17 cellular contexts compared by ENCODE assay signal in the genomic region with DNA sequence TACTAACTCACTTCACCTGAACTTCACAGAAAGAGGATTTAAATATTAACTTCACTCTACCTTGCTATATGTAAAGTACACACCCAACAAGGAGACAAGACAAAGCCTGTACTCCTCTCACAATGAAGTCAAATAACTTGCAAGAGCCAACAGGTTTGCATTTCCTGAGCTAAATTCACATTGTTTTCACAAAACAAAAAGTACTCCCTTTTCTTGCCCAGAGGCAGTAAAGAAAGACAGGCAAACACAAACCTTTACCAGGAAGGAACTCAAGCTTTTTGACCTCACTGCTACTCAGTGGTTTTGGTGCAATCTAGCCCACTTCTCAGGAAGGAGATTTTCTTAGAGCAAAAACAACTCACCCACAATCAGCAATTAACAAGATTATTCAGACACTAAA. TPM values are rescaled to one million over a fixed set of nuclear protein-coding genes. Genes with fewer than 3 reads are reported as not detected.
DNase-seq lines count a peak whose midpoint lies in the region; FAIRE-seq and TF ChIP-seq lines count a peak whose summit lies in the region.
"Had no signal": no experiment of that assay in that cellular context is flagged by ENCODE, and none has a peak within 500 bp of the region (broad histone marks: within the 10 kb centered on the region; RNA-seq: fewer than 3 reads in every experiment).

No MANE protein-coding gene starts in this region.

- H3K36me3 Mint-ChIP-seq in activated T-cell treated with anti-CD3 and anti-CD28 coated beads, Interleukin-2, amount 50 U/mL, for 24 hours (ENCODE audit: low read depth) = no peaks in the 10 kb centered on the region

- H3K4me3 ChIP-seq in endothelial cell of umbilical vein (replicated peaks in 1 of 3; ENCODE audit: insufficient read depth in 1 of 3, low read depth in 1 of 3, low read length in 3 of 3) (no peak overlapping the region), spleen (no peak overlapping the region)
- H3K4me3 ChIP-seq: SK-N-MC, smooth muscle cell had no signal

- H3K27ac Mint-ChIP-seq in activated T-cell treated with anti-CD3 and anti-CD28 coated beads, Interleukin-2, amount 50 U/mL, for 24 hours = peak overlapping the region; percentile 2
- H3K27ac Mint-ChIP-seq: activated naive CD4-positive, alpha-beta T cell treated with anti-CD3 and anti-CD28 coated beads for 36 hours; type B pancreatic cell had no signal

- no peaks in the 10 kb centered on the region for H3K9me3 ChIP-seq in endothelial cell of umbilical vein (replicated peaks; ENCODE audit: control insufficient read depth, insufficient read depth, low read length)
- H3K9me3 ChIP-seq in spleen = no peaks in the 10 kb centered on the region
- H3K9me3 ChIP-seq: neutrophil had no signal

- H3K9me1 ChIP-seq in endothelial cell of umbilical vein (replicated peaks; ENCODE audit: control insufficient read depth, extremely low read depth, insufficient read depth, low read length) = peaks cover 2% of the 10 kb centered on the region

- H3K79me2 ChIP-seq in endothelial cell of umbilical vein (ENCODE audit: control insufficient read depth, insufficient read depth, low read length) = peaks cover 8% of the 10 kb centered on the region

- no peak for DNase-seq in activated T-cell treated with anti-CD3 and anti-CD28 coated beads, Interleukin-2, amount 50 U/mL, for 24 hours
- no peak for DNase-seq in activated T-cell treated with anti-CD3 and anti-CD28 coated beads for 4 hours
- peak; percentile 61 for DNase-seq in NCI-H526 treated with DMSO at 0.1 percent for 48 hours (lab: John Stamatoyannopoulos, UW)
- peak; percentile 24 for DNase-seq in endothelial cell of umbilical vein (ENCODE audit: low read depth, low spot score)
- DNase-seq in spleen = no peak
- no peak for DNase-seq in hepatic stellate cell (ENCODE audit: low spot score)
- no peak for DNase-seq in NCI-H2196 (lab: John Stamatoyannopoulos, UW; ENCODE audit: unreplicated experiment)
- no peak for DNase-seq in stimulated activated naive CD4-positive, alpha-beta T cell treated with Interleukin-2 at 50 U/mL for 16 hours (lab: John Stamatoyannopoulos, UW)
- DNase-seq: activated CD4-positive, alpha-beta T cell treated with anti-CD3 and anti-CD28 coated beads for 1 hour; activated naive CD4-positive, alpha-beta T cell treated with anti-CD3 and anti-CD28 coated beads for 36 hours; NCI-H774 had no signal

- H3K27ac ChIP-seq in endothelial cell of umbilical vein (ENCODE audit: insufficient read depth, low read depth, low read length) (no peak overlapping the region), spleen (peak overlapping the region in 5 of 8 donors; percentile 14 to 58 (median 35))
- H3K27ac ChIP-seq: neutrophil, SK-N-MC had no signal

- no peak overlapping the region for H3K9ac ChIP-seq in endothelial cell of umbilical vein (replicated peaks; ENCODE audit: extremely low read depth, insufficient read depth, low read length)

- no peaks in the 10 kb centered on the region for H3K36me3 ChIP-seq in endothelial cell of umbilical vein (ENCODE audit: control insufficient read depth in 2 of 2, extremely low read depth in 1 of 2, insufficient read depth in 2 of 2, low read length in 2 of 2)
- peaks cover 0 to 6% (median 0%) of the 10 kb centered on the region in 6 donors for H3K36me3 ChIP-seq in spleen
- H3K36me3 ChIP-seq: neutrophil had no signal

- TF ChIP-seq POLR2A in endothelial cell of umbilical vein (IDR thresholded peaks at IDR 0.05; ENCODE audit: low read depth, low read length) (no peak), spleen (IDR thresholded peaks at IDR 0.05) (no peak)

- intact Hi-C loops in endothelial cell of umbilical vein (cut with micrococcal nuclease) (no loop called here), spleen (cut with DNase I; ENCODE audit: low total_unique reads) (no loop called here)

- CTCF ChIA-PET in endothelial cell of umbilical vein (lab: Charles Lee) = interaction anchor here (0.6 to 1.2 kb wide), 3 partner anchors 15 to 73 kb away, joined by 3 read pairs; no protein-coding TSS in a partner anchor

- no peak overlapping the region for H2AFZ ChIP-seq in endothelial cell of umbilical vein (ENCODE audit: low read depth, low read length)

- no peak for TF ChIP-seq CTCF in endothelial cell of umbilical vein (IDR thresholded peaks at IDR 0.05; ENCODE audit: extremely low read depth in 1 of 2, insufficient read depth in 1 of 2, low read depth in 1 of 2, low read length in 2 of 2)
- TF ChIP-seq CTCF in spleen (IDR thresholded peaks at IDR 0.05 in 8 of 11, conservative IDR thresholded peaks at IDR 0.05 in 3 of 11) = no peak

- no peaks in the 10 kb centered on the region for H3K27me3 Mint-ChIP-seq in activated T-cell treated with anti-CD3 and anti-CD28 coated beads, Interleukin-2, amount 50 U/mL, for 24 hours
- H3K27me3 Mint-ChIP-seq: type B pancreatic cell had no signal

- peaks cover 16% of the 10 kb centered on the region for H3K4me1 Mint-ChIP-seq in activated T-cell treated with anti-CD3 and anti-CD28 coated beads, Interleukin-2, amount 50 U/mL, for 24 hours (ENCODE audit: low read depth)

- POLR2A ChIA-PET in endothelial cell of umbilical vein (lab: Charles Lee) = no interaction called here

- H3K4me1 ChIP-seq in endothelial cell of umbilical vein (ENCODE audit: control insufficient read depth, extremely low read depth, insufficient read depth, low read length) (peaks cover 5% of the 10 kb centered on the region), spleen (peaks cover 0 to 37% (median 12%) of the 10 kb centered on the region in 6 donors)

- no TSS peak for BruUV-seq in endothelial cell of umbilical vein (replicated peaks; lab: Mats Ljungman, UMichigan)

- H3K27me3 ChIP-seq in endothelial cell of umbilical vein (ENCODE audit: control insufficient read depth in 2 of 2, insufficient read depth in 2 of 2, low read length in 2 of 2) (no peaks in the 10 kb centered on the region), spleen (replicated peaks in 1 of 7) (no peaks in the 10 kb centered on the region)
- H3K27me3 ChIP-seq: neutrophil had no signal

- dilution Hi-C loops in endothelial cell of umbilical vein (cut with MboI; ENCODE audit: extremely low pct_ligation_motif_present, low sequenced_read_pairs) = no loop called here

- H4K20me1 ChIP-seq in endothelial cell of umbilical vein (replicated peaks; ENCODE audit: control insufficient read depth, extremely low read depth, insufficient read depth, low read length) = no peaks in the 10 kb centered on the region

- H3K9me3 Mint-ChIP-seq in activated T-cell treated with anti-CD3 and anti-CD28 coated beads, Interleukin-2, amount 50 U/mL, for 24 hours = no peaks in the 10 kb centered on the region
- H3K9me3 Mint-ChIP-seq: activated naive CD4-positive, alpha-beta T cell treated with anti-CD3 and anti-CD28 coated beads for 36 hours had no signal

- H3K4me3 Mint-ChIP-seq in activated T-cell treated with anti-CD3 and anti-CD28 coated beads, Interleukin-2, amount 50 U/mL, for 24 hours = no peak overlapping the region
- H3K4me3 Mint-ChIP-seq: activated naive CD4-positive, alpha-beta T cell treated with anti-CD3 and anti-CD28 coated beads for 36 hours; type B pancreatic cell had no signal

- no peak overlapping the region for H3K4me2 ChIP-seq in endothelial cell of umbilical vein (ENCODE audit: insufficient read depth, low read length)
- H3K4me2 ChIP-seq: smooth muscle cell had no signal

- no peak for FAIRE-seq in endothelial cell of umbilical vein (lab: Jason Lieb, UNC)

TF ChIP-seq in endothelial cell of umbilical vein, 7 proteins besides CTCF, POLR2A, EP300 and RAD21:
- TF ChIP-seq MYC (IDR thresholded peaks at IDR 0.05; ENCODE audit: low read depth, low read length) (no peak), EZH2 (IDR thresholded peaks at IDR 0.05; ENCODE audit: borderline replicate concordance, low read depth, low read length, severe bottlenecking) (no peak), FOS (IDR thresholded peaks at IDR 0.05; ENCODE audit: borderline replicate concordance, insufficient read depth, low read length) (no peak), POLR2AphosphoS5 (IDR thresholded peaks at IDR 0.05; ENCODE audit: insufficient read depth, low read depth, low read length) (no peak), GATA2 (IDR thresholded peaks at IDR 0.05; ENCODE audit: insufficient read depth, insufficient read length, low read depth, low read length) (no peak), JUN (IDR thresholded peaks at IDR 0.05; ENCODE audit: borderline replicate concordance, insufficient read depth, insufficient read length, low read depth) (no peak)
- TF ChIP-seq, protein P1, sequence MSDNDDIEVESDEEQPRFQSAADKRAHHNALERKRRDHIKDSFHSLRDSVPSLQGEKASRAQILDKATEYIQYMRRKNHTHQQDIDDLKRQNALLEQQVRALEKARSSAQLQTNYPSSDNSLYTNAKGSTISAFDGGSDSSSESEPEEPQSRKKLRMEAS (IDR thresholded peaks at IDR 0.05; ENCODE audit: insufficient read depth, insufficient read length) = no peak

RNA-seq across cellular contexts. Expression of a gene that starts 15.7 kb away (rescaled TPM):
- total RNA-seq in endothelial cell of umbilical vein = 29.6 and 30.5 TPM in 2 replicates
- 18.0 and 19.2 TPM in 2 replicates for polyA plus RNA-seq in endothelial cell of umbilical vein
- polyA plus RNA-seq in endothelial cell of umbilical vein (2011; cell fraction: cytosol; rRNA removed) = 19.5 and 21.9 TPM in 2 replicates
- polyA plus RNA-seq in endothelial cell of umbilical vein (2011; cell fraction: nucleus; rRNA removed) = 64.1 and 66.5 TPM in 2 replicates
- polyA plus RNA-seq in endothelial cell of umbilical vein (2012) = 23.9 and 26.8 TPM in 2 replicates
- 47.0 and 54.3 TPM in 2 replicates for polyA minus RNA-seq in endothelial cell of umbilical vein
- polyA minus RNA-seq in endothelial cell of umbilical vein (2011; cell fraction: cytosol; rRNA and poly(A)+ RNA removed) = 30.4 TPM
- 21.5 and 45.1 TPM in 2 replicates for polyA minus RNA-seq in endothelial cell of umbilical vein (2011; cell fraction: nucleus; rRNA and poly(A)+ RNA removed)
- total RNA-seq in spleen = 10 to 100 TPM; 25.3 to 44.8 (median 32.7) TPM
- 1 to 10 TPM; 4.2 to 6.7 (median 5.5) TPM for polyA plus RNA-seq in spleen

RNA-seq across cellular contexts. Expression of a gene that starts 44.9 kb away (rescaled TPM):
- total RNA-seq in endothelial cell of umbilical vein = not detected in 2 replicates
- polyA plus RNA-seq in endothelial cell of umbilical vein = not detected in 2 replicates
- polyA plus RNA-seq in endothelial cell of umbilical vein (2011; cell fraction: cytosol; rRNA removed) = not detected in 2 replicates
- not detected in 2 replicates for polyA plus RNA-seq in endothelial cell of umbilical vein (2011; cell fraction: nucleus; rRNA removed)
- polyA plus RNA-seq in endothelial cell of umbilical vein (2012) = not detected in 2 replicates
- not detected in 2 replicates for polyA minus RNA-seq in endothelial cell of umbilical vein
- not detected for polyA minus RNA-seq in endothelial cell of umbilical vein (2011; cell fraction: cytosol; rRNA and poly(A)+ RNA removed)
- not detected in 2 replicates for polyA minus RNA-seq in endothelial cell of umbilical vein (2011; cell fraction: nucleus; rRNA and poly(A)+ RNA removed)
- not detected for total RNA-seq in spleen
- polyA plus RNA-seq in spleen = not detected
- total RNA-seq: activated naive CD4-positive, alpha-beta T cell treated with anti-CD3 and anti-CD28 coated beads for 36 hours; chondrocyte; kidney epithelial cell; smooth muscle cell had no signal
- polyA plus RNA-seq: smooth muscle cell had no signal

Comparison
In these comparisons a context has a peak if more than half of its experiments do, and no peak if none do; other contexts are left out.
1. DNase-seq: peak in NCI-H526 treated with DMSO at 0.1 percent for 48 hours (single experiment) and endothelial cell of umbilical vein (single experiment); none in activated T-cell treated with anti-CD3 and anti-CD28 coated beads, Interleukin-2, amount 50 U/mL, for 24 hours (single experiment), activated T-cell treated with anti-CD3 and anti-CD28 coated beads for 4 hours (single experiment), spleen (single experiment), hepatic stellate cell (single experiment), NCI-H2196 (single experiment) and stimulated activated naive CD4-positive, alpha-beta T cell treated with Interleukin-2 at 50 U/mL for 16 hours (single experiment).